ENCODE assay signal across 1 cellular context in genomic region chr19:40576585-40577451, GRCh38.
TF ChIP-seq lines count a peak whose summit lies in the region.

A gene with protein sequence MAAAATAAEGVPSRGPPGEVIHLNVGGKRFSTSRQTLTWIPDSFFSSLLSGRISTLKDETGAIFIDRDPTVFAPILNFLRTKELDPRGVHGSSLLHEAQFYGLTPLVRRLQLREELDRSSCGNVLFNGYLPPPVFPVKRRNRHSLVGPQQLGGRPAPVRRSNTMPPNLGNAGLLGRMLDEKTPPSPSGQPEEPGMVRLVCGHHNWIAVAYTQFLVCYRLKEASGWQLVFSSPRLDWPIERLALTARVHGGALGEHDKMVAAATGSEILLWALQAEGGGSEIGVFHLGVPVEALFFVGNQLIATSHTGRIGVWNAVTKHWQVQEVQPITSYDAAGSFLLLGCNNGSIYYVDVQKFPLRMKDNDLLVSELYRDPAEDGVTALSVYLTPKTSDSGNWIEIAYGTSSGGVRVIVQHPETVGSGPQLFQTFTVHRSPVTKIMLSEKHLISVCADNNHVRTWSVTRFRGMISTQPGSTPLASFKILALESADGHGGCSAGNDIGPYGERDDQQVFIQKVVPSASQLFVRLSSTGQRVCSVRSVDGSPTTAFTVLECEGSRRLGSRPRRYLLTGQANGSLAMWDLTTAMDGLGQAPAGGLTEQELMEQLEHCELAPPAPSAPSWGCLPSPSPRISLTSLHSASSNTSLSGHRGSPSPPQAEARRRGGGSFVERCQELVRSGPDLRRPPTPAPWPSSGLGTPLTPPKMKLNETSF (plus strand): TSS chr19:40576873. CDS start chr19:40576900, 27 bp downstream.

TF ChIP-seq in HEK293, 187 proteins besides CTCF, POLR2A, EP300 and RAD21 (continued from another document and continues in another):
- TF ChIP-seq, protein P1, sequence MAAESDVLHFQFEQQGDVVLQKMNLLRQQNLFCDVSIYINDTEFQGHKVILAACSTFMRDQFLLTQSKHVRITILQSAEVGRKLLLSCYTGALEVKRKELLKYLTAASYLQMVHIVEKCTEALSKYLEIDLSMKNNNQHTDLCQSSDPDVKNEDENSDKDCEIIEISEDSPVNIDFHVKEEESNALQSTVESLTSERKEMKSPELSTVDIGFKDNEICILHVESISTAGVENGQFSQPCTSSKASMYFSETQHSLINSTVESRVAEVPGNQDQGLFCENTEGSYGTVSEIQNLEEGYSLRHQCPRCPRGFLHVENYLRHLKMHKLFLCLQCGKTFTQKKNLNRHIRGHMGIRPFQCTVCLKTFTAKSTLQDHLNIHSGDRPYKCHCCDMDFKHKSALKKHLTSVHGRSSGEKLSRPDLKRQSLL (tag by site-specific recombination; IDR thresholded peaks at IDR 0.05) = 0 out of 2 replicates have a peak, but pooled peaks have one; percentile 5
- TF ChIP-seq ZBTB48 (tag by site-specific recombination; IDR thresholded peaks at IDR 0.05) (peak; percentile 29), YY2 (tag by site-specific recombination; IDR thresholded peaks at IDR 0.05) (no peak), ZNF600 (tag by site-specific recombination; IDR thresholded peaks at IDR 0.05) (peak; percentile 87), INSM2 (tag by site-specific recombination; IDR thresholded peaks at IDR 0.05) (peak; percentile 60; the same call in 1 of the 2 replicates), ZNF140 (tag by site-specific recombination; IDR thresholded peaks at IDR 0.05) (no peak), ZNF324 (tag by site-specific recombination; IDR thresholded peaks at IDR 0.05) (0 out of 2 replicates have a peak, but pooled peaks have one; percentile 22), ZNF132 (tag by site-specific recombination; IDR thresholded peaks at IDR 0.05; ENCODE audit: borderline replicate concordance) (no peak), ZFP69B (tag by site-specific recombination; IDR thresholded peaks at IDR 0.05) (peak; percentile 99), ZFHX2 (tag by site-specific recombination; conservative IDR thresholded peaks at IDR 0.05) (peak; percentile 91), ZNF501 (tag by site-specific recombination; IDR thresholded peaks at IDR 0.05) (peak; percentile 86), ZNF341 (tag by site-specific recombination; IDR thresholded peaks at IDR 0.05; ENCODE audit: low read depth) (peak; percentile 86), ZNF423 (tag by site-specific recombination; IDR thresholded peaks at IDR 0.05) (peak; percentile 76), GLIS2 (tag by site-specific recombination; IDR thresholded peaks at IDR 0.05) (peak; percentile 100), MZF1 (tag by site-specific recombination; IDR thresholded peaks at IDR 0.05; ENCODE audit: borderline replicate concordance) (no peak; the same call in 1 of the 2 replicates), ZSCAN18 (tag by site-specific recombination; IDR thresholded peaks at IDR 0.05) (no peak), ZNF426 (tag by site-specific recombination; IDR thresholded peaks at IDR 0.05) (no peak), ZNF26 (tag by site-specific recombination; IDR thresholded peaks at IDR 0.05) (no peak), KLF16 (tag by site-specific recombination; IDR thresholded peaks at IDR 0.05) (peak; percentile 87), BCL11B (tag by site-specific recombination; IDR thresholded peaks at IDR 0.05; ENCODE audit: low read depth) (peak; percentile 39; the same call in 1 of the 2 replicates), ZNF221 (tag by site-specific recombination; IDR thresholded peaks at IDR 0.05; ENCODE audit: borderline replicate concordance) (no peak), ZNF747 (tag by site-specific recombination; IDR thresholded peaks at IDR 0.05) (no peak), ZNF133 (tag by site-specific recombination; IDR thresholded peaks at IDR 0.05) (no peak), ZNF335 (tag by site-specific recombination; conservative IDR thresholded peaks at IDR 0.05) (peak; percentile 91), KLF8 (tag by site-specific recombination; IDR thresholded peaks at IDR 0.05) (peak; percentile 93), ZNF76 (tag by site-specific recombination; IDR thresholded peaks at IDR 0.05; ENCODE audit: borderline replicate concordance, low read depth) (peak; percentile 64), SP2 (tag by site-specific recombination; IDR thresholded peaks at IDR 0.05) (peak; percentile 98), OSR2 (tag by site-specific recombination; IDR thresholded peaks at IDR 0.05) (peak; percentile 87)
- TF ChIP-seq, protein P2, sequence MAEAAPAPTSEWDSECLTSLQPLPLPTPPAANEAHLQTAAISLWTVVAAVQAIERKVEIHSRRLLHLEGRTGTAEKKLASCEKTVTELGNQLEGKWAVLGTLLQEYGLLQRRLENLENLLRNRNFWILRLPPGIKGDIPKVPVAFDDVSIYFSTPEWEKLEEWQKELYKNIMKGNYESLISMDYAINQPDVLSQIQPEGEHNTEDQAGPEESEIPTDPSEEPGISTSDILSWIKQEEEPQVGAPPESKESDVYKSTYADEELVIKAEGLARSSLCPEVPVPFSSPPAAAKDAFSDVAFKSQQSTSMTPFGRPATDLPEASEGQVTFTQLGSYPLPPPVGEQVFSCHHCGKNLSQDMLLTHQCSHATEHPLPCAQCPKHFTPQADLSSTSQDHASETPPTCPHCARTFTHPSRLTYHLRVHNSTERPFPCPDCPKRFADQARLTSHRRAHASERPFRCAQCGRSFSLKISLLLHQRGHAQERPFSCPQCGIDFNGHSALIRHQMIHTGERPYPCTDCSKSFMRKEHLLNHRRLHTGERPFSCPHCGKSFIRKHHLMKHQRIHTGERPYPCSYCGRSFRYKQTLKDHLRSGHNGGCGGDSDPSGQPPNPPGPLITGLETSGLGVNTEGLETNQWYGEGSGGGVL (tag by site-specific recombination; IDR thresholded peaks at IDR 0.05) = peak; percentile 99
- TF ChIP-seq, protein P3, sequence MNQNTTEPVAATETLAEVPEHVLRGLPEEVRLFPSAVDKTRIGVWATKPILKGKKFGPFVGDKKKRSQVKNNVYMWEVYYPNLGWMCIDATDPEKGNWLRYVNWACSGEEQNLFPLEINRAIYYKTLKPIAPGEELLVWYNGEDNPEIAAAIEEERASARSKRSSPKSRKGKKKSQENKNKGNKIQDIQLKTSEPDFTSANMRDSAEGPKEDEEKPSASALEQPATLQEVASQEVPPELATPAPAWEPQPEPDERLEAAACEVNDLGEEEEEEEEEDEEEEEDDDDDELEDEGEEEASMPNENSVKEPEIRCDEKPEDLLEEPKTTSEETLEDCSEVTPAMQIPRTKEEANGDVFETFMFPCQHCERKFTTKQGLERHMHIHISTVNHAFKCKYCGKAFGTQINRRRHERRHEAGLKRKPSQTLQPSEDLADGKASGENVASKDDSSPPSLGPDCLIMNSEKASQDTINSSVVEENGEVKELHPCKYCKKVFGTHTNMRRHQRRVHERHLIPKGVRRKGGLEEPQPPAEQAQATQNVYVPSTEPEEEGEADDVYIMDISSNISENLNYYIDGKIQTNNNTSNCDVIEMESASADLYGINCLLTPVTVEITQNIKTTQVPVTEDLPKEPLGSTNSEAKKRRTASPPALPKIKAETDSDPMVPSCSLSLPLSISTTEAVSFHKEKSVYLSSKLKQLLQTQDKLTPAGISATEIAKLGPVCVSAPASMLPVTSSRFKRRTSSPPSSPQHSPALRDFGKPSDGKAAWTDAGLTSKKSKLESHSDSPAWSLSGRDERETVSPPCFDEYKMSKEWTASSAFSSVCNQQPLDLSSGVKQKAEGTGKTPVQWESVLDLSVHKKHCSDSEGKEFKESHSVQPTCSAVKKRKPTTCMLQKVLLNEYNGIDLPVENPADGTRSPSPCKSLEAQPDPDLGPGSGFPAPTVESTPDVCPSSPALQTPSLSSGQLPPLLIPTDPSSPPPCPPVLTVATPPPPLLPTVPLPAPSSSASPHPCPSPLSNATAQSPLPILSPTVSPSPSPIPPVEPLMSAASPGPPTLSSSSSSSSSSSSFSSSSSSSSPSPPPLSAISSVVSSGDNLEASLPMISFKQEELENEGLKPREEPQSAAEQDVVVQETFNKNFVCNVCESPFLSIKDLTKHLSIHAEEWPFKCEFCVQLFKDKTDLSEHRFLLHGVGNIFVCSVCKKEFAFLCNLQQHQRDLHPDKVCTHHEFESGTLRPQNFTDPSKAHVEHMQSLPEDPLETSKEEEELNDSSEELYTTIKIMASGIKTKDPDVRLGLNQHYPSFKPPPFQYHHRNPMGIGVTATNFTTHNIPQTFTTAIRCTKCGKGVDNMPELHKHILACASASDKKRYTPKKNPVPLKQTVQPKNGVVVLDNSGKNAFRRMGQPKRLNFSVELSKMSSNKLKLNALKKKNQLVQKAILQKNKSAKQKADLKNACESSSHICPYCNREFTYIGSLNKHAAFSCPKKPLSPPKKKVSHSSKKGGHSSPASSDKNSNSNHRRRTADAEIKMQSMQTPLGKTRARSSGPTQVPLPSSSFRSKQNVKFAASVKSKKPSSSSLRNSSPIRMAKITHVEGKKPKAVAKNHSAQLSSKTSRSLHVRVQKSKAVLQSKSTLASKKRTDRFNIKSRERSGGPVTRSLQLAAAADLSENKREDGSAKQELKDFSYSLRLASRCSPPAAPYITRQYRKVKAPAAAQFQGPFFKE (tag by site-specific recombination; IDR thresholded peaks at IDR 0.05; ENCODE audit: borderline replicate concordance) = no peak
- TF ChIP-seq, protein P4, sequence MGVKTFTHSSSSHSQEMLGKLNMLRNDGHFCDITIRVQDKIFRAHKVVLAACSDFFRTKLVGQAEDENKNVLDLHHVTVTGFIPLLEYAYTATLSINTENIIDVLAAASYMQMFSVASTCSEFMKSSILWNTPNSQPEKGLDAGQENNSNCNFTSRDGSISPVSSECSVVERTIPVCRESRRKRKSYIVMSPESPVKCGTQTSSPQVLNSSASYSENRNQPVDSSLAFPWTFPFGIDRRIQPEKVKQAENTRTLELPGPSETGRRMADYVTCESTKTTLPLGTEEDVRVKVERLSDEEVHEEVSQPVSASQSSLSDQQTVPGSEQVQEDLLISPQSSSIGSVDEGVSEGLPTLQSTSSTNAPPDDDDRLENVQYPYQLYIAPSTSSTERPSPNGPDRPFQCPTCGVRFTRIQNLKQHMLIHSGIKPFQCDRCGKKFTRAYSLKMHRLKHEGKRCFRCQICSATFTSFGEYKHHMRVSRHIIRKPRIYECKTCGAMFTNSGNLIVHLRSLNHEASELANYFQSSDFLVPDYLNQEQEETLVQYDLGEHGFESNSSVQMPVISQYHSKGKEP (tag by site-specific recombination; IDR thresholded peaks at IDR 0.05) = peak; percentile 19; the same call in 1 of the 2 replicates
- TF ChIP-seq, protein P5, sequence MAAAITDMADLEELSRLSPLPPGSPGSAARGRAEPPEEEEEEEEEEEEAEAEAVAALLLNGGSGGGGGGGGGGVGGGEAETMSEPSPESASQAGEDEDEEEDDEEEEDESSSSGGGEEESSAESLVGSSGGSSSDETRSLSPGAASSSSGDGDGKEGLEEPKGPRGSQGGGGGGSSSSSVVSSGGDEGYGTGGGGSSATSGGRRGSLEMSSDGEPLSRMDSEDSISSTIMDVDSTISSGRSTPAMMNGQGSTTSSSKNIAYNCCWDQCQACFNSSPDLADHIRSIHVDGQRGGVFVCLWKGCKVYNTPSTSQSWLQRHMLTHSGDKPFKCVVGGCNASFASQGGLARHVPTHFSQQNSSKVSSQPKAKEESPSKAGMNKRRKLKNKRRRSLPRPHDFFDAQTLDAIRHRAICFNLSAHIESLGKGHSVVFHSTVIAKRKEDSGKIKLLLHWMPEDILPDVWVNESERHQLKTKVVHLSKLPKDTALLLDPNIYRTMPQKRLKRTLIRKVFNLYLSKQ (tag by site-specific recombination; IDR thresholded peaks at IDR 0.05; ENCODE audit: borderline replicate concordance) = no peak
- TF ChIP-seq, protein P6, sequence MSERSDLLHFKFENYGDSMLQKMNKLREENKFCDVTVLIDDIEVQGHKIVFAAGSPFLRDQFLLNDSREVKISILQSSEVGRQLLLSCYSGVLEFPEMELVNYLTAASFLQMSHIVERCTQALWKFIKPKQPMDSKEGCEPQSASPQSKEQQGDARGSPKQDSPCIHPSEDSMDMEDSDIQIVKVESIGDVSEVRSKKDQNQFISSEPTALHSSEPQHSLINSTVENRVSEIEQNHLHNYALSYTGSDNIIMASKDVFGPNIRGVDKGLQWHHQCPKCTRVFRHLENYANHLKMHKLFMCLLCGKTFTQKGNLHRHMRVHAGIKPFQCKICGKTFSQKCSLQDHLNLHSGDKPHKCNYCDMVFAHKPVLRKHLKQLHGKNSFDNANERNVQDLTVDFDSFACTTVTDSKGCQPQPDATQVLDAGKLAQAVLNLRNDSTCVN (tag by site-specific recombination; optimal IDR thresholded peaks at IDR 0.05) = peak; percentile 61
